Comparison of ENCODE assay signal across 18 cellular contexts in the genomic region with DNA sequence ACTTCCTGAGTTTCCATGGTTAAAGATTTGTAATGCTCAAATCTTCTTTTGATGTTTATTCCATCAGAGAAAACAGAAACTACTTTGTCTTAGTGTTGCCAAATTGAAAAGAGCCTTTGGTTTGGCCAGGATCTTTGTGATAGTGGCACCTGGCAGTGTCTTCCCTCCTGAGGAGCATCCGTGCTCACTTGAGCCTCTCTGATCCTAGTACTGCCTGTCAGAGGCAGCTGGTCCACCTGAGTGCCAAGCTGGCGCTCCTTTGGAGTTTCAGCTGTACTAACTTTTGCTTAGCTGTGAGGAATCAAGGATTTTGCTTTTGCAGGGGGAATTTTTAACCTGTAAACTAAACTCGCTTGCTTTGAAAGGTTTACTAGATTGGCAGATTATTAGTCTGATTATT.
"Had no signal": no experiment of that assay in that cellular context is flagged by ENCODE, and none has a peak within 500 bp of the region (broad histone marks: within the 10 kb centered on the region; RNA-seq: fewer than 3 reads in every experiment).

No MANE protein-coding gene starts in this region.

- H2AFZ ChIP-seq: neural progenitor cell had no signal

- ATAC-seq: gastrocnemius medialis; left cardiac atrium; lower lobe of right lung; natural killer cell treated with Interleukin-12 subunit alpha and Interleukin-12 subunit beta and Interleukin-15 and Interleukin-18, amount 100 ng/mL, for 72 hours; right cardiac atrium had no signal

- H3K4me1 ChIP-seq: esophagus muscularis mucosa, left ventricle myocardium inferior, neural progenitor cell had no signal

- H3K27ac ChIP-seq: epithelial cell of prostate, esophagus muscularis mucosa, left ventricle myocardium inferior, lower lobe of right lung, neural progenitor cell, ovary had no signal

- H3K36me3 ChIP-seq: gastrocnemius medialis, left ventricle myocardium inferior, neural progenitor cell, ovary had no signal

- H3K4me2 ChIP-seq: neural progenitor cell had no signal

- DNase-seq: effector memory CD4-positive, alpha-beta T cell; gastrocnemius medialis; glutamatergic neuron; kidney; left cardiac atrium; left ventricle myocardium inferior; lower lobe of right lung; midbrain; nucleus accumbens; ovary; right cardiac atrium; small intestine; stimulated activated CD4-positive, alpha-beta T cell treated with anti-CD3 and anti-CD28 coated beads, Interleukin-12 subunit alpha, Interleukin-12 subunit beta, amount 100 ng/mL, for 4 hours; stimulated activated naive CD4-positive, alpha-beta T cell had no signal

- H3K9me3 ChIP-seq: esophagus muscularis mucosa, gastrocnemius medialis, left ventricle myocardium inferior, lower lobe of right lung, ovary had no signal

- H3K9ac ChIP-seq: neural progenitor cell had no signal

- H3K27me3 ChIP-seq: esophagus muscularis mucosa, gastrocnemius medialis, neural progenitor cell, ovary had no signal

- H3K4me3 ChIP-seq: esophagus muscularis mucosa, gastrocnemius medialis, left ventricle myocardium inferior, lower lobe of right lung, neural progenitor cell, ovary had no signal
